ENCODE assay signal across 1 cellular context in the genomic region with DNA sequence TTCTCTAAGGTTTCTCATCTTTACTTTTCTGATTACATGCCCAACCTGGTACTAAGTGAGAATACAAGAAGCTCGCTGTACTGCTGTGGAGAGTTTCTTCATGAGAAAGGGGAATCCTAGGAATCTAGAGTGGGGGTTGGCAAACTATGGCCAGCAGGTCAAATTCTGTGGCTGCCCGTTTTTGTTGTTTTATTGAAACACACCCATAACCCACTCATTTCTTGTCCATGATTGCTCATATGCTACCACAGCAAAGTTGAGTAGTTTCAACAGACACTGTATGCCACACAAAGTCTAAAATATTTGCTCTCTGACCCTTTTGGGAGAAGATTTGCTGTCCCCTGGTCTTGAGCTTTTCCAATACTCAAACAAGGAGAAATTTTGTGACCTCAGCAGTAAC.
TF ChIP-seq lines count a peak whose summit lies in the region.

No MANE protein-coding gene starts in this region.

TF ChIP-seq in HepG2, 621 proteins besides CTCF, POLR2A, EP300 and RAD21 (continued from another document):
- no peak for TF ChIP-seq MZF1 (CRISPR knock-in tag; IDR thresholded peaks at IDR 0.05; ENCODE audit: borderline replicate concordance)
